18 cellular contexts compared by ENCODE assay signal in genomic region chr12:5230861-5231260, GRCh38.
DNase-seq lines count a peak whose midpoint lies in the region; ATAC-seq and TF ChIP-seq lines count a peak whose summit lies in the region.
"Had no signal": no experiment of that assay in that cellular context is flagged by ENCODE, and none has a peak within 500 bp of the region (broad histone marks: within the 10 kb centered on the region; RNA-seq: fewer than 3 reads in every experiment).

No MANE protein-coding gene starts in this region.

- in situ Hi-C loops in G401 (cut with HindIII; ENCODE audit: low sequenced_read_pairs) = no loop called here

- H3K27ac Mint-ChIP-seq in neural crest cell (ENCODE audit: unreplicated experiment) = peak overlapping the region; percentile 45
- H3K27ac Mint-ChIP-seq: B cell; CD8-positive, alpha-beta T cell had no signal

- H3K4me1 Mint-ChIP-seq in neural crest cell = no peaks in the 10 kb centered on the region
- H3K4me1 Mint-ChIP-seq: B cell had no signal

- no peak overlapping the region for H3K4me3 ChIP-seq in epithelial cell of esophagus (ENCODE audit: low read length)
- H3K4me3 ChIP-seq: BLaER1 treated with 17β-estradiol and CSF1 and Interleukin-3, amounts not matched to agents 10 nM and 100 nM; GM23248; HAP-1; K562 had no signal

- no peaks in the 10 kb centered on the region for H3K27me3 Mint-ChIP-seq in neural crest cell (ENCODE audit: low read depth)

- H3K4me3 Mint-ChIP-seq in neural crest cell = no peak overlapping the region
- H3K4me3 Mint-ChIP-seq: B cell; CD8-positive, alpha-beta T cell had no signal

- ATAC-seq in HG03520 (IDR thresholded peaks at IDR 0.05; ENCODE audit: unreplicated experiment) (no peak), HG03469 (IDR thresholded peaks at IDR 0.05; ENCODE audit: unreplicated experiment) (no peak)
- ATAC-seq: CD8-positive, alpha-beta T cell; K562 had no signal

- no peak for TF ChIP-seq CTCF in epithelial cell of esophagus (IDR thresholded peaks at IDR 0.05; ENCODE audit: insufficient read depth, low read depth, low read length, missing control alignments)
- TF ChIP-seq CTCF in neural crest cell (conservative IDR thresholded peaks at IDR 0.05) = no peak

- H3K36me3 Mint-ChIP-seq in neural crest cell (ENCODE audit: low read depth) = no peaks in the 10 kb centered on the region
- H3K36me3 Mint-ChIP-seq: CD8-positive, alpha-beta T cell had no signal

- peak; percentile 75 for DNase-seq in G401 (ENCODE audit: low spot score)
- DNase-seq in NCI-H446 treated with DMSO at 0.1 percent for 48 hours (lab: John Stamatoyannopoulos, UW) = peak; percentile 29
- DNase-seq in epithelial cell of esophagus (ENCODE audit: low read depth) = peak; percentile 1
- no peak for DNase-seq in neural crest cell (ENCODE audit: low read depth, low spot score)
- no peak for DNase-seq in iPS-NIHi11 (ENCODE audit: low spot score)
- no peak for DNase-seq in activated CD8-positive, alpha-beta memory T cell treated with anti-CD3 and anti-CD28 coated beads for 24 hours
- DNase-seq: CD8-positive, alpha-beta T cell; COR-L47; DMS 273 treated with DMSO at 0.1 percent for 48 hours; DMS53; DND-41 had no signal

- H3K9me3 Mint-ChIP-seq in neural crest cell = no peaks in the 10 kb centered on the region

Comparison
In these comparisons a context has a peak if more than half of its experiments do, and no peak if none do; other contexts are left out.
1. DNase-seq: peak in G401 (single experiment), NCI-H446 treated with DMSO at 0.1 percent for 48 hours (single experiment) and epithelial cell of esophagus (single experiment); none in neural crest cell (single experiment), iPS-NIHi11 (single experiment) and activated CD8-positive, alpha-beta memory T cell treated with anti-CD3 and anti-CD28 coated beads for 24 hours (single experiment).